In the genomic region with DNA sequence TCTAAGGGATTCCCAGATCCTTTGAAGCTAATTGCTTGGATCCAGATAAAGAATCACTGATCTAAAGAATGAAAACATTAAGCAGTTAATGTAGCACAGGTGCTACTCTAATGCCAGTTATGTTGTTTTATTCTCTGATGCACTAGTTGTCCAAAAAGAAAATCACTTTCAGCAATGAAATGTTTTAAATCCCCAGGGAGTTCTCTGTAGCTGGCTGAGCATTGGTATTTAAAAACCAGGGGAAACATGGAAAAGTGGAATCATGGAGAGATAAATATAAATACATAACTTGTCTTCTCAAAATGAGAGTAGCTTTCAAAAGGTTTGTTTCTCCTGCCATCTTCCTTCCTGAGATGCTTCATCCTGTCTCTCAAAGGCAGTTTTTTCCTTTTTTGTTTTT, we compare ENCODE assay signal across 17 cellular contexts. TPM values are rescaled to one million over a fixed set of nuclear protein-coding genes. Genes with fewer than 3 reads are reported as not detected.
DNase-seq lines count a peak whose midpoint lies in the region; ATAC-seq, FAIRE-seq and TF ChIP-seq lines count a peak whose summit lies in the region.
"Had no signal": no experiment of that assay in that cellular context is flagged by ENCODE, and none has a peak within 500 bp of the region (broad histone marks: within the 10 kb centered on the region; RNA-seq: fewer than 3 reads in every experiment).

No MANE protein-coding gene starts in this region.

- no peaks in the 10 kb centered on the region for H3K4me1 ChIP-seq in CD4-positive, CD25-positive, alpha-beta regulatory T cell (ENCODE audit: control insufficient read depth, insufficient read depth, low read length, poor library complexity, severe bottlenecking)
- H3K4me1 ChIP-seq in foreskin keratinocyte (no peaks in the 10 kb centered on the region), mesendoderm (ENCODE audit: control insufficient read depth, low read depth, low read length) (no peaks in the 10 kb centered on the region)

- H3K4me1 Mint-ChIP-seq in CD4-positive, CD25-positive, alpha-beta regulatory T cell, result peaks cover 21 to 29% (median 25%) of the 10 kb centered on the region in 4 donors
- peaks cover 6 to 53% of the 10 kb centered on the region in 2 donors for H3K4me1 Mint-ChIP-seq in immature natural killer cell

- no peak overlapping the region for H2BK120ac ChIP-seq in mesendoderm (ENCODE audit: low read depth, low read length)

- H3K27me3 Mint-ChIP-seq in CD4-positive, CD25-positive, alpha-beta regulatory T cell, result no peaks in the 10 kb centered on the region
- no peaks in the 10 kb centered on the region for H3K27me3 Mint-ChIP-seq in immature natural killer cell (ENCODE audit: low read depth in 3 of 3)
- H3K27me3 Mint-ChIP-seq: CD8-positive, alpha-beta memory T cell had no signal

- H3K27ac Mint-ChIP-seq in CD4-positive, CD25-positive, alpha-beta regulatory T cell, result peak overlapping the region in 2 of 3 donors; percentile 78 to 79
- H3K27ac Mint-ChIP-seq in immature natural killer cell, result peak overlapping the region in 4 of 6 donors; percentile 12 to 63 (median 34)

- H3K56ac ChIP-seq in mesendoderm (ENCODE audit: low read length), result no peak overlapping the region

- H3K4me3 Mint-ChIP-seq in CD4-positive, CD25-positive, alpha-beta regulatory T cell, result no peak overlapping the region
- no peak overlapping the region for H3K4me3 Mint-ChIP-seq in immature natural killer cell
- H3K4me3 Mint-ChIP-seq: CD8-positive, alpha-beta memory T cell had no signal

- no peak overlapping the region for H3K4ac ChIP-seq in mesendoderm (ENCODE audit: low read depth, low read length)

- FAIRE-seq in GM19239 (lab: Jason Lieb, UNC), result peak; percentile 21
- FAIRE-seq: K562 had no signal

- peaks cover 43% of the 10 kb centered on the region for H3K36me3 Mint-ChIP-seq in CD4-positive, CD25-positive, alpha-beta regulatory T cell
- H3K36me3 Mint-ChIP-seq in immature natural killer cell, result peaks cover 13 to 33% (median 14%) of the 10 kb centered on the region in 3 donors

- H4K8ac ChIP-seq in mesendoderm (ENCODE audit: low read depth, low read length), result no peak overlapping the region

- H3K79me1 ChIP-seq in mesendoderm (ENCODE audit: low read length), result peaks cover 5% of the 10 kb centered on the region

- no peaks in the 10 kb centered on the region for H3K9me3 Mint-ChIP-seq in CD4-positive, CD25-positive, alpha-beta regulatory T cell
- no peaks in the 10 kb centered on the region for H3K9me3 Mint-ChIP-seq in immature natural killer cell
- H3K9me3 Mint-ChIP-seq: CD8-positive, alpha-beta memory T cell had no signal

- no peak for ATAC-seq in CD4-positive, CD25-positive, alpha-beta regulatory T cell (ENCODE audit: low read depth in 2 of 2)
- no peak for ATAC-seq in GM18517 (IDR thresholded peaks at IDR 0.05; ENCODE audit: unreplicated experiment)
- no peak for ATAC-seq in foreskin keratinocyte
- ATAC-seq: K562 had no signal

- no peaks in the 10 kb centered on the region for H3K27me3 ChIP-seq in CD4-positive, CD25-positive, alpha-beta regulatory T cell (ENCODE audit: control insufficient read depth, insufficient read depth, low read length)
- H3K27me3 ChIP-seq in foreskin keratinocyte, result no peaks in the 10 kb centered on the region
- no peaks in the 10 kb centered on the region for H3K27me3 ChIP-seq in mesendoderm (ENCODE audit: insufficient read depth, low read length, poor library complexity)

- no peaks in the 10 kb centered on the region for H3K9me3 ChIP-seq in CD4-positive, CD25-positive, alpha-beta regulatory T cell (ENCODE audit: control insufficient read depth in 2 of 2, low read length in 2 of 2)

- H3K4me2 ChIP-seq in mesendoderm (ENCODE audit: low read length), result no peak overlapping the region

- no peak overlapping the region for H3K23ac ChIP-seq in mesendoderm (ENCODE audit: low read length)

- peaks cover 84% of the 10 kb centered on the region for H3K36me3 ChIP-seq in CD4-positive, CD25-positive, alpha-beta regulatory T cell (ENCODE audit: control insufficient read depth, insufficient read depth, low read length)
- peaks cover 4% of the 10 kb centered on the region for H3K36me3 ChIP-seq in mesendoderm (ENCODE audit: control insufficient read depth, insufficient read depth, low read length)

- no peak overlapping the region for H3K9ac ChIP-seq in mesendoderm (ENCODE audit: low read length)

- no peak overlapping the region for H4K5ac ChIP-seq in mesendoderm (ENCODE audit: low read length)

- DNase-seq in CD4-positive, CD25-positive, alpha-beta regulatory T cell, result no peak
- no peak for DNase-seq in GM19239 (ENCODE audit: insufficient read length, low spot score)
- peak; percentile 25 for DNase-seq in dedifferentiated amniotic fluid mesenchymal stem cell (ENCODE audit: extremely low spot score)
- DNase-seq in immature natural killer cell, result no peak
- DNase-seq in NCI-H2227 treated with DMSO at 0.1 percent for 48 hours (lab: John Stamatoyannopoulos, UW), result no peak
- no peak for DNase-seq in foreskin keratinocyte
- DNase-seq in mesendoderm, result no peak
- DNase-seq: CD8-positive, alpha-beta memory T cell; DND-41; GDM1; NCI-H146; NCI-H2107; NCI-H446 treated with DMSO at 0.1 percent for 48 hours; NCI-H748 treated with DMSO at 0.1 percent for 48 hours; Right ventricle myocardium superior had no signal

- H2AK5ac ChIP-seq in mesendoderm (ENCODE audit: low read length), result no peak overlapping the region

- no peak overlapping the region for H3K18ac ChIP-seq in mesendoderm (ENCODE audit: low read length)

- H3K27ac ChIP-seq in CD4-positive, CD25-positive, alpha-beta regulatory T cell (ENCODE audit: insufficient read depth, low read length, poor library complexity, severe bottlenecking), result no peak overlapping the region
- no peak overlapping the region for H3K27ac ChIP-seq in foreskin keratinocyte
- H3K27ac ChIP-seq in mesendoderm (ENCODE audit: low read depth, low read length), result no peak overlapping the region

- no peak overlapping the region for H2BK5ac ChIP-seq in mesendoderm (ENCODE audit: low read length)

- H3K4me3 ChIP-seq in CD4-positive, CD25-positive, alpha-beta regulatory T cell (ENCODE audit: low read depth, low read length), result no peak overlapping the region
- H3K4me3 ChIP-seq in mesendoderm (ENCODE audit: low read length), result no peak overlapping the region
- H3K4me3 ChIP-seq: K562 had no signal

- peaks cover 2% of the 10 kb centered on the region for H3K79me2 ChIP-seq in mesendoderm (ENCODE audit: control insufficient read depth, insufficient read depth, low read length)

- no peak overlapping the region for H2BK15ac ChIP-seq in mesendoderm (replicated peaks; ENCODE audit: low read depth)

- no peak for TF ChIP-seq CTCF in foreskin keratinocyte (conservative IDR thresholded peaks at IDR 0.05)

RNA-seq across cellular contexts. Expression of gene CD302, which starts 37.7 kb away (rescaled TPM):
- total RNA-seq in CD4-positive, CD25-positive, alpha-beta regulatory T cell, result 2.4 TPM
- under 1 TPM; 0.11 to 0.61 (median 0.50) TPM for polyA plus RNA-seq in CD4-positive, CD25-positive, alpha-beta regulatory T cell
- polyA plus RNA-seq in immature natural killer cell, result 1 to 10 TPM in 2 of 3 donors, under 1 TPM in 1; 0.94 to 2.7 (median 2.4) TPM
- total RNA-seq in foreskin keratinocyte, result 1.2 and 1.3 TPM in 2 replicates
- polyA plus RNA-seq in foreskin keratinocyte, result 0.52 and 0.60 TPM in 2 replicates
- polyA plus RNA-seq in mesendoderm (2013, experiment 1 of 2), result 0.56 TPM
- polyA plus RNA-seq in mesendoderm (2013, experiment 2 of 2), result 0.53 TPM

RNA-seq across cellular contexts. Expression of gene MARCHF7, which starts 48.0 kb away (rescaled TPM):
- 88.2 TPM for total RNA-seq in CD4-positive, CD25-positive, alpha-beta regulatory T cell
- polyA plus RNA-seq in CD4-positive, CD25-positive, alpha-beta regulatory T cell, result 100 to 1,000 TPM; 189 to 253 (median 228) TPM
- polyA plus RNA-seq in immature natural killer cell (100 to 1,000 TPM; 142 to 155 (median 146) TPM), foreskin keratinocyte (26.7 and 28.9 TPM in 2 replicates)
- 85.2 and 98.1 TPM in 2 replicates for total RNA-seq in foreskin keratinocyte
- polyA plus RNA-seq in mesendoderm (2013, experiment 1 of 2), result 95.2 TPM
- polyA plus RNA-seq in mesendoderm (2013, experiment 2 of 2), result 92.7 TPM
